12 cellular contexts compared by ENCODE assay signal in the genomic region with DNA sequence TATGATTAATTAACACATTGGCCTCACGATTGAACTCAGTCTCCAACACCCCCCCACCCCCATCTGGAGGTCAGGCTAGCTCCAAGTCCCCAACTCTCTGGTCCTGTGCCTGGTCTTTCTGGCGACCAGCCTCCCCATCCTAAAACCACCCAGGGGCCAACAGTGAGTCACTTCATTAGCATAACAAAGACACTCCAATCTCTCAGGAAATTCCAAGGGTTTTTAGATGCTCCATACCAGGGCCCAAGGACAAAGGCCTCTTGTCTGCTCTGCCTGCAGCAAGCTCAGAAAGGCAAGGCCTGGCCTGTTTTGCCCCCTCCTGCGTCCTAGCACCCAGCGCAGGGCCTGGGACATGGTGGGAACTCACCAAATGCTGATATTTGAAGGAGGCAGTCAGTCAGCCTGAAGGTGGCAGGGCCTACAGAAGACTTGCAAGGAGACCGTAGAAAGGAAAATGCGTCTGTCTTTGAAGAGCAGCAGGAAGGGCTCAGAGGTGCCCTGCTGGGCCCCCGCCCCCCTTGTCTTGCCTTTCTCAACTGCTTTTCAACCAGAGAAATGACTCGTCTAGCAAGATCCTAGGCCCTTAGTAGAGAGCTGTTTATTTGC.
A peak's percentile ranks its signal among the peaks of the same experiment; 100 is the strongest.
DNase-seq lines count a peak whose midpoint lies in the region; ATAC-seq and TF ChIP-seq lines count a peak whose summit lies in the region.
"Had no signal": no experiment of that assay in that cellular context is flagged by ENCODE, and none has a peak within 500 bp of the region (broad histone marks: within the 10 kb centered on the region; RNA-seq: fewer than 3 reads in every experiment).

No MANE protein-coding gene starts in this region.

- ATAC-seq in HG03354 (IDR thresholded peaks at IDR 0.05; ENCODE audit: poor library complexity, severe bottlenecking, unreplicated experiment) = no peak
- ATAC-seq in HG02870 (IDR thresholded peaks at IDR 0.05; ENCODE audit: unreplicated experiment) = no peak
- no peak for ATAC-seq in psoas muscle
- ATAC-seq in activated CD8-positive, alpha-beta memory T cell treated with anti-CD3 and anti-CD28 coated beads, Interleukin-2, amount 10 ng/mL, durations not matched to agents 7 days and 5 days = no peak

- H3K9me3 ChIP-seq in Caco-2 (peaks cover 9% of the 10 kb centered on the region), psoas muscle (no peaks in the 10 kb centered on the region)
- H3K9me3 ChIP-seq: neutrophil had no signal

- H3K36me3 ChIP-seq in Caco-2 (ENCODE audit: control insufficient read depth, insufficient read depth, low read length) (no peaks in the 10 kb centered on the region), psoas muscle (ENCODE audit: insufficient read depth in 1 of 2, low read depth in 1 of 2) (no peaks in the 10 kb centered on the region)
- H3K36me3 ChIP-seq: neutrophil had no signal

- intact Hi-C loops in Caco-2 (cut with micrococcal nuclease; ENCODE audit: unreplicated experiment) = no loop called here
- intact Hi-C loops in psoas muscle (cut with DNase I) = no loop called here

- peaks cover 9% of the 10 kb centered on the region for H3K27me3 Mint-ChIP-seq in Caco-2 (ENCODE audit: insufficient read depth, unreplicated experiment)
- no peaks in the 10 kb centered on the region for H3K27me3 Mint-ChIP-seq in neural crest cell (ENCODE audit: low read depth)
- H3K27me3 Mint-ChIP-seq in activated CD8-positive, alpha-beta memory T cell treated with anti-CD3 and anti-CD28 coated beads, Interleukin-2, amount 10 ng/mL, durations not matched to agents 7 days and 5 days = no peaks in the 10 kb centered on the region

- CTCF ChIA-PET in Caco-2 (lab: Charles Lee) = no interaction called here
- CTCF ChIA-PET in activated CD8-positive, alpha-beta memory T cell treated with anti-CD3 and anti-CD28 coated beads, Interleukin-2, amount 10 ng/mL, durations not matched to agents 7 days and 5 days (lab: Charles Lee) = no interaction called here

- H3K4me1 ChIP-seq in Caco-2 = peaks cover 36% of the 10 kb centered on the region
- no peaks in the 10 kb centered on the region for H3K4me1 ChIP-seq in psoas muscle

- WGBS in psoas muscle, 3 donors = 64 to 75% (median 73%) methylated on average over 8 of the region's 8 CpGs

- POLR2A ChIA-PET in Caco-2 (lab: Charles Lee) = no interaction called here

- peaks cover 26% of the 10 kb centered on the region for H3K9me3 Mint-ChIP-seq in Caco-2 (ENCODE audit: unreplicated experiment)
- H3K9me3 Mint-ChIP-seq in neural crest cell = no peaks in the 10 kb centered on the region
- no peaks in the 10 kb centered on the region for H3K9me3 Mint-ChIP-seq in activated CD8-positive, alpha-beta memory T cell treated with anti-CD3 and anti-CD28 coated beads, Interleukin-2, amount 10 ng/mL, durations not matched to agents 7 days and 5 days (ENCODE audit: low read depth)
- H3K9me3 Mint-ChIP-seq: dendritic cell treated with granulocyte-macrophage colony-stimulating factor and Interleukin-4, amounts not matched to agents 40 ng/mL and 50 ng/mL, for 4 days had no signal

- DNase-seq in Caco-2 (peak; percentile 43 to 71), NCI-H187 treated with DMSO at 0.1 percent for 48 hours (lab: John Stamatoyannopoulos, UW) (peak; percentile 19), epithelial cell of prostate (ENCODE audit: low read depth, low spot score) (peak; percentile 64), neural crest cell (ENCODE audit: low read depth, low spot score) (peak; percentile 61), psoas muscle (no peak)
- no peak for DNase-seq in activated CD8-positive, alpha-beta memory T cell treated with anti-CD3 and anti-CD28 coated beads, Interleukin-2, amount 10 ng/mL, durations not matched to agents 7 days and 5 days
- DNase-seq: DMS153 had no signal

- no peak overlapping the region for H3K4me3 Mint-ChIP-seq in Caco-2 (ENCODE audit: unreplicated experiment)
- H3K4me3 Mint-ChIP-seq in neural crest cell = peak overlapping the region; percentile 76
- no peak overlapping the region for H3K4me3 Mint-ChIP-seq in activated CD8-positive, alpha-beta memory T cell treated with anti-CD3 and anti-CD28 coated beads, Interleukin-2, amount 10 ng/mL, durations not matched to agents 7 days and 5 days
- H3K4me3 Mint-ChIP-seq: dendritic cell treated with granulocyte-macrophage colony-stimulating factor and Interleukin-4, amounts not matched to agents 40 ng/mL and 50 ng/mL, for 4 days had no signal

- BruUV-seq in Caco-2 (replicated peaks; lab: Mats Ljungman, UMichigan) = no TSS peak

- H3K27ac Mint-ChIP-seq in Caco-2 (ENCODE audit: unreplicated experiment) (peak overlapping the region; percentile 81), neural crest cell (ENCODE audit: unreplicated experiment) (peak overlapping the region; percentile 98)
- no peak overlapping the region for H3K27ac Mint-ChIP-seq in activated CD8-positive, alpha-beta memory T cell treated with anti-CD3 and anti-CD28 coated beads, Interleukin-2, amount 10 ng/mL, durations not matched to agents 7 days and 5 days
- H3K27ac Mint-ChIP-seq: dendritic cell treated with granulocyte-macrophage colony-stimulating factor and Interleukin-4, amounts not matched to agents 40 ng/mL and 50 ng/mL, for 4 days had no signal

- H3K27ac ChIP-seq in epithelial cell of prostate = peak overlapping the region; percentile 80
- no peak overlapping the region for H3K27ac ChIP-seq in psoas muscle
- H3K27ac ChIP-seq: HL-60, neutrophil had no signal

- H3K27me3 ChIP-seq in Caco-2 (replicated peaks; ENCODE audit: control insufficient read depth, insufficient read depth, low read length) (no peaks in the 10 kb centered on the region; the same call in 1 of the 2 replicates), psoas muscle (ENCODE audit: insufficient read depth in 3 of 3, low read length in 2 of 3) (peaks cover 0 to 4% (median 0%) of the 10 kb centered on the region in 3 donors)

- H3K4me1 Mint-ChIP-seq in Caco-2 (ENCODE audit: low read depth, unreplicated experiment) (peaks cover 23% of the 10 kb centered on the region), neural crest cell (peaks cover 76% of the 10 kb centered on the region)
- no peaks in the 10 kb centered on the region for H3K4me1 Mint-ChIP-seq in activated CD8-positive, alpha-beta memory T cell treated with anti-CD3 and anti-CD28 coated beads, Interleukin-2, amount 10 ng/mL, durations not matched to agents 7 days and 5 days

- TF ChIP-seq CTCF in Caco-2 (IDR thresholded peaks at IDR 0.05; ENCODE audit: insufficient read depth in 1 of 2, low read depth in 1 of 2, low read length in 1 of 2, severe bottlenecking in 1 of 2, unreplicated experiment in 1 of 2) (no peak), neural crest cell (conservative IDR thresholded peaks at IDR 0.05) (no peak), psoas muscle (IDR thresholded peaks at IDR 0.05) (no peak)

- H3K4me3 ChIP-seq in Caco-2 (ENCODE audit: low read depth, low read length) (no peak overlapping the region), psoas muscle (no peak overlapping the region)

- H3K36me3 Mint-ChIP-seq in Caco-2 (ENCODE audit: insufficient read depth, unreplicated experiment) (no peaks in the 10 kb centered on the region), neural crest cell (ENCODE audit: low read depth) (no peaks in the 10 kb centered on the region)
- H3K36me3 Mint-ChIP-seq in activated CD8-positive, alpha-beta memory T cell treated with anti-CD3 and anti-CD28 coated beads, Interleukin-2, amount 10 ng/mL, durations not matched to agents 7 days and 5 days = no peaks in the 10 kb centered on the region

Comparison
In these comparisons a context has a peak if more than half of its experiments do, and no peak if none do; other contexts are left out.
1. DNase-seq: peak in Caco-2 (2 of 2), NCI-H187 treated with DMSO at 0.1 percent for 48 hours (single experiment), epithelial cell of prostate (single experiment) and neural crest cell (single experiment); none in psoas muscle (0 of 2) and activated CD8-positive, alpha-beta memory T cell treated with anti-CD3 and anti-CD28 coated beads, Interleukin-2, amount 10 ng/mL, durations not matched to agents 7 days and 5 days (single experiment).